Comparison of ENCODE assay signal across 1 cellular context in genomic region chr9:114089206-114089840, GRCh38.
TF ChIP-seq lines count a peak whose summit lies in the region.

No MANE protein-coding gene starts in this region.

TF ChIP-seq in H1, 55 proteins besides CTCF, POLR2A, EP300 and RAD21:
- TF ChIP-seq SIRT6 (IDR thresholded peaks at IDR 0.05; ENCODE audit: low read length) (no peak), CREB1 (IDR thresholded peaks at IDR 0.05) (no peak), KDM1A (IDR thresholded peaks at IDR 0.05; ENCODE audit: borderline replicate concordance, low read length) (no peak), KDM5A (IDR thresholded peaks at IDR 0.05; ENCODE audit: low read length) (no peak), KDM4A (IDR thresholded peaks at IDR 0.05; ENCODE audit: low read depth, low read length, severe bottlenecking) (no peak), BRCA1 (IDR thresholded peaks at IDR 0.05; ENCODE audit: low read depth, low read length) (no peak), TBP (IDR thresholded peaks at IDR 0.05; ENCODE audit: low read depth, low read length) (no peak), NANOG (IDR thresholded peaks at IDR 0.05; ENCODE audit: insufficient read depth, low read depth, low read length, poor library complexity, severe bottlenecking) (no peak), NRF1 (IDR thresholded peaks at IDR 0.05; ENCODE audit: low read depth, low read length) (no peak), SIX5 (IDR thresholded peaks at IDR 0.05; ENCODE audit: low read depth, low read length) (no peak), JUND (IDR thresholded peaks at IDR 0.05; ENCODE audit: low read length) (no peak), CBX5 (IDR thresholded peaks at IDR 0.05; ENCODE audit: low read depth, low read length) (no peak), HDAC2 (IDR thresholded peaks at IDR 0.05; ENCODE audit: borderline replicate concordance in 1 of 2, low read depth in 2 of 2, low read length in 2 of 2) (no peak), SIN3A (conservative IDR thresholded peaks at IDR 0.05 in 1 of 2, IDR thresholded peaks at IDR 0.05 in 1 of 2; ENCODE audit: low read depth in 1 of 2, low read length in 2 of 2) (no peak)
TF ChIP-seq in H1: peak in this region for 0.
